ENCODE assay signal across 24 cellular contexts in the genomic region with DNA sequence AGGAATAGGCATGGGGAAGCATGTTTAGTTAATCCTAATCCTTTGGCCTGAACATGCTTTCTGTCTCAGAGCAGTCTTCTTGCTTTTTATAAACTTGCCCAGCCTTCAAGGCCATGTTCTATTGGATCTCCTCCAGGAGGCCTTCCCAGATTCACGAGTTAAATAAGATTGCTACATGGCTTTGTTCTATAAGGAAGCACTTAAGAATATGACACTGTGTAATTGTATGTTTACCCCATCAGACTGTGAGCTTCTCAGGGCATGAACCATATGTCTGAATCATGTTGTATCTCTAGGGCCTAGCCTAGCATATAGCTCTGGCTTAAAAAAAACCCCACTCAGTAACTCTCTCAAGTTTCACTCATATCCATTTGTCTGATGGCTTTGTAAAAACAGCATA. TPM values are rescaled to one million over a fixed set of nuclear protein-coding genes. Genes with fewer than 3 reads are reported as not detected.
DNase-seq lines count a peak whose midpoint lies in the region; ATAC-seq, FAIRE-seq and TF ChIP-seq lines count a peak whose summit lies in the region.
"Had no signal": no experiment of that assay in that cellular context is flagged by ENCODE, and none has a peak within 500 bp of the region (broad histone marks: within the 10 kb centered on the region; RNA-seq: fewer than 3 reads in every experiment).

No MANE protein-coding gene starts in this region.

- CTCF ChIA-PET in HepG2 (lab: Yijun Ruan, JAX; ENCODE audit: low intra/inter-chr PET ratio, low total read pairs): no interaction called here
- CTCF ChIA-PET in WTC11 (lab: Charles Lee): no interaction called here

- H3K36me3 ChIP-seq in mucosa of descending colon (ENCODE audit: low read depth) (no peaks in the 10 kb centered on the region), HepG2 (replicated peaks in 1 of 2; ENCODE audit: control insufficient read depth in 1 of 2, insufficient read depth in 2 of 2, low read length in 2 of 2) (peaks cover 6 to 14% of the 10 kb centered on the region in 2 experiments; a peak in 4 of 5 replicates)

- no peaks in the 10 kb centered on the region for H4K20me1 ChIP-seq in HepG2 (ENCODE audit: insufficient read depth, low read length)

- H3K4me3 Mint-ChIP-seq in WTC11: no peak overlapping the region
- H3K4me3 Mint-ChIP-seq: endodermal cell, naive B cell, type B pancreatic cell had no signal

- H3K27me3 Mint-ChIP-seq in WTC11 (ENCODE audit: low read depth): no peaks in the 10 kb centered on the region
- H3K27me3 Mint-ChIP-seq: naive B cell, type B pancreatic cell had no signal

- TF ChIP-seq EP300 in HepG2 (IDR thresholded peaks at IDR 0.05; ENCODE audit: low read depth in 2 of 2, low read length in 2 of 2): no peak
- TF ChIP-seq EP300 in HepG2 (CRISPR knock-in tag; IDR thresholded peaks at IDR 0.05; ENCODE audit: borderline replicate concordance): no peak

- H3K9me3 Mint-ChIP-seq in WTC11: no peaks in the 10 kb centered on the region
- H3K9me3 Mint-ChIP-seq: endodermal cell, naive B cell, type B pancreatic cell had no signal

- H3K9me3 ChIP-seq in mucosa of descending colon (no peaks in the 10 kb centered on the region), HepG2 (ENCODE audit: low read length) (no peaks in the 10 kb centered on the region)
- H3K9me3 ChIP-seq: adrenal gland had no signal

- no peak for FAIRE-seq in HepG2 (lab: Jason Lieb, UNC)

- no peak for TF ChIP-seq RAD21 in HepG2 (CRISPR knock-in tag; IDR thresholded peaks at IDR 0.05)

- H3K79me2 ChIP-seq in HepG2 (ENCODE audit: insufficient read depth, low read length): no peaks in the 10 kb centered on the region

- no peaks in the 10 kb centered on the region for H3K4me1 ChIP-seq in mucosa of descending colon (ENCODE audit: low read depth)
- peaks cover 19% of the 10 kb centered on the region for H3K4me1 ChIP-seq in HepG2 (ENCODE audit: insufficient read depth, low read length)

- H3K4me3 ChIP-seq in epithelial cell of esophagus (ENCODE audit: low read length) (no peak overlapping the region), mucosa of descending colon (no peak overlapping the region), HepG2 (replicated peaks in 1 of 3; ENCODE audit: insufficient read depth in 1 of 3, low read depth in 2 of 3, low read length in 3 of 3) (no peak overlapping the region)
- H3K4me3 ChIP-seq: adrenal gland, coronary artery, SK-N-MC, skin epidermis had no signal

- H3K27ac Mint-ChIP-seq in WTC11: no peak overlapping the region
- H3K27ac Mint-ChIP-seq: type B pancreatic cell had no signal

- no peaks in the 10 kb centered on the region for H3K27me3 ChIP-seq in HepG2 (ENCODE audit: control insufficient read depth in 1 of 2, insufficient read depth in 2 of 2, low read length in 2 of 2)
- H3K27me3 ChIP-seq: adrenal gland had no signal

- DNase-seq in DMS53 (lab: John Stamatoyannopoulos, UW): peak; percentile 70
- DNase-seq in NCI-H69 (lab: John Stamatoyannopoulos, UW): peak; percentile 38
- peak; percentile 78 for DNase-seq in epithelial cell of esophagus (ENCODE audit: low read depth)
- DNase-seq in mucosa of descending colon: peak in 1 of 3 donors; percentile 28
- DNase-seq in HepG2 (ENCODE audit: low spot score): no peak
- no peak for DNase-seq in WTC11 (ENCODE audit: low spot score)
- DNase-seq: activated CD4-positive, alpha-beta T cell treated with anti-CD3 and anti-CD28 coated beads for 4 hours; activated effector memory CD4-positive, alpha-beta T cell treated with Interleukin-2 at 50 U/mL for 16 hours; adrenal gland; DMS79 treated with DMSO at 0.1 percent for 48 hours; endodermal cell; glutamatergic neuron; mesendoderm; naive B cell; NCI-H1048; NCI-H187; NCI-H2227 treated with DMSO at 0.1 percent for 48 hours; T-helper 2 cell had no signal

- 81% methylated on average over 1 of the region's 1 CpG for WGBS in HepG2 (ENCODE audit: low lambda C conversion rate)

- H3K4me2 ChIP-seq in HepG2 (ENCODE audit: low read depth, low read length): no peak overlapping the region

- no peak overlapping the region for H3K27ac ChIP-seq in HepG2 (ENCODE audit: extremely low read length, insufficient read depth, low read length)
- H3K27ac ChIP-seq: adrenal gland, SK-N-MC, skin epidermis had no signal

- TF ChIP-seq POLR2A in HepG2 (IDR thresholded peaks at IDR 0.05; ENCODE audit: insufficient read depth in 1 of 2, low read depth in 2 of 2, low read length in 2 of 2): no peak

- ATAC-seq in mucosa of descending colon (peak; percentile 88), HepG2 (no peak), HG02759 (IDR thresholded peaks at IDR 0.05; ENCODE audit: unreplicated experiment) (no peak), WTC11 (no peak)

- BruUV-seq in HepG2 (replicated peaks; lab: Mats Ljungman, UMichigan): no TSS peak

- intact Hi-C loops in mucosa of descending colon (cut with DNase I, micrococcal nuclease) (no loop called here), HepG2 (cut with micrococcal nuclease; ENCODE audit: unreplicated experiment) (no loop called here)

- H3K9ac ChIP-seq in HepG2 (ENCODE audit: insufficient read depth, low read depth, low read length): no peak overlapping the region

- in situ Hi-C loops in HepG2 (cut with HindIII; ENCODE audit: extremely low pct_ligation_motif_present, low pct_unique_long_range_greater_than_20kb): no loop called here

- TF ChIP-seq CTCF in epithelial cell of esophagus (IDR thresholded peaks at IDR 0.05; ENCODE audit: insufficient read depth, low read depth, low read length, missing control alignments): no peak
- no peak for TF ChIP-seq CTCF in mucosa of descending colon (IDR thresholded peaks at IDR 0.05)
- no peak for TF ChIP-seq CTCF in HepG2 (CRISPR knock-in tag; IDR thresholded peaks at IDR 0.05)
- no peak for TF ChIP-seq CTCF in WTC11 (IDR thresholded peaks at IDR 0.05)

- POLR2A ChIA-PET in HepG2 (lab: Yijun Ruan, JAX) (interaction anchor here (0.8 kb wide), 1 partner anchor 16 kb away, joined by 3 read pairs; no protein-coding TSS in a partner anchor), WTC11 (lab: Charles Lee) (no interaction called here)

- no peaks in the 10 kb centered on the region for H3K4me1 Mint-ChIP-seq in WTC11
- H3K4me1 Mint-ChIP-seq: endodermal cell had no signal

- H3K36me3 Mint-ChIP-seq in WTC11: no peaks in the 10 kb centered on the region; the same call in 1 of the 2 replicates

- no peak overlapping the region for H2AFZ ChIP-seq in HepG2 (ENCODE audit: low read length)

TF ChIP-seq in WTC11, 78 proteins besides CTCF, POLR2A, EP300 and RAD21 (continues in another document):
- TF ChIP-seq NR3C1 (CRISPR knock-in tag; conservative IDR thresholded peaks at IDR 0.05; ENCODE audit: low read depth) (no peak), JAZF1 (CRISPR knock-in tag; IDR thresholded peaks at IDR 0.05) (no peak)

RNA-seq across cellular contexts. Expression of a gene that starts 26.4 kb away (rescaled TPM):
- 1 to 10 TPM in 2 of 3 donors, under 1 TPM in 1; 0.90 to 2.8 (median 2.2) TPM for total RNA-seq in mucosa of descending colon
- total RNA-seq in HepG2 (2016; rRNA removed; fragmentation: Illumina TruSeq; extraction: Trizol): 0.22 TPM in 1 of 2 replicates, not detected in the other
- not detected in 2 replicates for total RNA-seq in HepG2 (2016; cell fraction: cytosol; rRNA removed; fragmentation: Illumina TruSeq; extraction: Trizol; ENCODE audit: low read depth)
- not detected in 2 replicates for total RNA-seq in HepG2 (2016; cell fraction: insoluble cytoplasmic fraction; rRNA removed; fragmentation: Illumina TruSeq; extraction: Trizol)
- total RNA-seq in HepG2 (2016; cell fraction: membrane; rRNA removed; fragmentation: Illumina TruSeq; extraction: Trizol): not detected in 2 replicates
- total RNA-seq in HepG2 (2016; cell fraction: nucleus; rRNA removed; fragmentation: Illumina TruSeq; extraction: Trizol): 0.16 TPM in 1 of 2 replicates, not detected in the other
- 0.10 and 0.37 TPM in 2 replicates for polyA plus RNA-seq in HepG2 (2011; rRNA removed)
- 0.05 and 0.14 TPM in 2 replicates for polyA plus RNA-seq in HepG2 (2011; cell fraction: cytosol; rRNA removed)
- 0.64 and 0.83 TPM in 2 replicates for polyA plus RNA-seq in HepG2 (2011; cell fraction: nucleus; rRNA removed)
- 0.17 and 0.28 TPM in 2 replicates for polyA plus RNA-seq in HepG2 (2012)
- 0.03 and 0.07 TPM in 2 replicates for polyA plus RNA-seq in HepG2 (2016; cell fraction: cytosol; fragmentation: Illumina TruSeq; extraction: Trizol; ENCODE audit: low read depth)
- not detected in 2 replicates for polyA plus RNA-seq in HepG2 (2016; cell fraction: insoluble cytoplasmic fraction; fragmentation: Illumina TruSeq; extraction: Trizol; ENCODE audit: low read depth)
- 0.06 and 0.13 TPM in 2 replicates for polyA plus RNA-seq in HepG2 (2016; cell fraction: membrane; fragmentation: Illumina TruSeq; extraction: Trizol; ENCODE audit: low read depth)
- polyA plus RNA-seq in HepG2 (2016; cell fraction: nucleus; fragmentation: Illumina TruSeq; extraction: Trizol; ENCODE audit: insufficient read depth, low read depth): 1.4 and 1.8 TPM in 2 replicates
- polyA minus RNA-seq in HepG2 (2011; rRNA and poly(A)+ RNA removed; ENCODE audit: low replicate concordance): 0.52 and 4.4 TPM in 2 replicates
- not detected in 2 replicates for polyA minus RNA-seq in HepG2 (2011; cell fraction: cytosol; rRNA and poly(A)+ RNA removed)
- 0.37 and 0.39 TPM in 2 replicates for polyA minus RNA-seq in HepG2 (2011; cell fraction: nucleus; rRNA and poly(A)+ RNA removed)
- 0.50 to 0.73 TPM (median 0.55 TPM) in 3 replicates for total RNA-seq in WTC11 (2021)
- total RNA-seq: H4 had no signal

RNA-seq across cellular contexts. Expression of a gene that starts 52.6 kb away (rescaled TPM):
- total RNA-seq in mucosa of descending colon (10 to 100 TPM; 36.4 to 61.3 (median 39.9) TPM), HepG2 (2016; rRNA removed; fragmentation: Illumina TruSeq; extraction: Trizol) (3.2 and 5.5 TPM in 2 replicates), WTC11 (2021) (54.0 to 66.8 TPM (median 64.2 TPM) in 3 replicates)
- 2.4 TPM in 2 replicates for total RNA-seq in HepG2 (2016; cell fraction: cytosol; rRNA removed; fragmentation: Illumina TruSeq; extraction: Trizol; ENCODE audit: low read depth)
- total RNA-seq in HepG2 (2016; cell fraction: insoluble cytoplasmic fraction; rRNA removed; fragmentation: Illumina TruSeq; extraction: Trizol): 3.2 and 3.4 TPM in 2 replicates
- 5.5 and 5.9 TPM in 2 replicates for total RNA-seq in HepG2 (2016; cell fraction: membrane; rRNA removed; fragmentation: Illumina TruSeq; extraction: Trizol)
- 6.8 and 8.8 TPM in 2 replicates for total RNA-seq in HepG2 (2016; cell fraction: nucleus; rRNA removed; fragmentation: Illumina TruSeq; extraction: Trizol)
- polyA plus RNA-seq in HepG2 (2011; rRNA removed): 2.7 TPM in 2 replicates
- polyA plus RNA-seq in HepG2 (2011; cell fraction: cytosol; rRNA removed): 3.8 and 4.1 TPM in 2 replicates
- 3.8 and 5.1 TPM in 2 replicates for polyA plus RNA-seq in HepG2 (2011; cell fraction: nucleus; rRNA removed)
- 4.1 and 7.4 TPM in 2 replicates for polyA plus RNA-seq in HepG2 (2012)
- polyA plus RNA-seq in HepG2 (2016; cell fraction: cytosol; fragmentation: Illumina TruSeq; extraction: Trizol; ENCODE audit: low read depth): 4.9 and 6.3 TPM in 2 replicates
- polyA plus RNA-seq in HepG2 (2016; cell fraction: insoluble cytoplasmic fraction; fragmentation: Illumina TruSeq; extraction: Trizol; ENCODE audit: low read depth): 7.6 and 11.9 TPM in 2 replicates
- 11.8 and 12.1 TPM in 2 replicates for polyA plus RNA-seq in HepG2 (2016; cell fraction: membrane; fragmentation: Illumina TruSeq; extraction: Trizol; ENCODE audit: low read depth)
- polyA plus RNA-seq in HepG2 (2016; cell fraction: nucleus; fragmentation: Illumina TruSeq; extraction: Trizol; ENCODE audit: insufficient read depth, low read depth): 4.9 and 6.3 TPM in 2 replicates
- polyA minus RNA-seq in HepG2 (2011; rRNA and poly(A)+ RNA removed; ENCODE audit: low replicate concordance): 10.6 and 155 TPM in 2 replicates
- 4.4 and 5.2 TPM in 2 replicates for polyA minus RNA-seq in HepG2 (2011; cell fraction: cytosol; rRNA and poly(A)+ RNA removed)
- 9.1 and 17.2 TPM in 2 replicates for polyA minus RNA-seq in HepG2 (2011; cell fraction: nucleus; rRNA and poly(A)+ RNA removed)

Comparison
In these comparisons a context has a peak if more than half of its experiments do, and no peak if none do; other contexts are left out.
1. DNase-seq: peak in DMS53 (single experiment), NCI-H69 (single experiment) and epithelial cell of esophagus (single experiment); none in HepG2 (single experiment) and WTC11 (single experiment).